23 cellular contexts compared by ENCODE assay signal in genomic region chr14:93027810-93028723, GRCh38.
DNase-seq lines count a peak whose midpoint lies in the region; ATAC-seq, FAIRE-seq and TF ChIP-seq lines count a peak whose summit lies in the region.
"Had no signal": no experiment of that assay in that cellular context is flagged by ENCODE, and none has a peak within 500 bp of the region (broad histone marks: within the 10 kb centered on the region; RNA-seq: fewer than 3 reads in every experiment).

No MANE protein-coding gene starts in this region.

- no peaks in the 10 kb centered on the region for H3K36me3 ChIP-seq in kidney (ENCODE audit: control insufficient read depth in 1 of 2, insufficient read depth in 2 of 2, low read length in 2 of 2)
- H3K36me3 ChIP-seq in thyroid gland, result no peaks in the 10 kb centered on the region
- H3K36me3 ChIP-seq: cardiac muscle cell, suprapubic skin had no signal

- intact Hi-C loops in dorsolateral prefrontal cortex (cut with DNase I), result no loop called here
- intact Hi-C loops in kidney (cut with DNase I), result no loop called here
- intact Hi-C loops in thyroid gland (cut with DNase I), result no loop called here

- POLR2A ChIA-PET in activated CD4-positive, alpha-beta memory T cell treated with anti-CD3 and anti-CD28 coated beads, Interleukin-2, amount 10 ng/mL, durations not matched to agents 7 days and 5 days (lab: Charles Lee), result no interaction called here

- no peak overlapping the region for H3K27ac Mint-ChIP-seq in activated CD4-positive, alpha-beta memory T cell treated with anti-CD3 and anti-CD28 coated beads, Interleukin-2, amount 10 ng/mL, durations not matched to agents 7 days and 5 days
- H3K27ac Mint-ChIP-seq: activated CD4-positive, alpha-beta T cell treated with anti-CD3 and anti-CD28 coated beads, Interleukin-2, amount 10 ng/mL, durations not matched to agents 7 days and 5 days; activated CD8-positive, alpha-beta memory T cell treated with anti-CD3 and anti-CD28 coated beads, Interleukin-2, amount 10 ng/mL, durations not matched to agents 7 days and 5 days; activated naive CD4-positive, alpha-beta T cell treated with anti-CD3 and anti-CD28 coated beads for 36 hours; CD4-positive, alpha-beta T cell; HFFc6; stimulated activated effector memory CD8-positive, alpha-beta T cell treated with anti-CD3 and anti-CD28 coated beads, Interleukin-12 subunit alpha, Interleukin-12 subunit beta, amount 100 ng/mL, for 72 hours; T-helper 1 cell treated with Interleukin-12 subunit alpha and Interleukin-12 subunit beta and Interleukin-4 antibody, amounts not matched to agents 30 μg/mL and 1 μg/mL, for 36 hours had no signal

- H3K4me1 Mint-ChIP-seq in activated CD4-positive, alpha-beta memory T cell treated with anti-CD3 and anti-CD28 coated beads, Interleukin-2, amount 10 ng/mL, durations not matched to agents 7 days and 5 days, result peaks cover 5% of the 10 kb centered on the region

- no peak overlapping the region for H3K4me3 ChIP-seq in dorsolateral prefrontal cortex
- no peak overlapping the region for H3K4me3 ChIP-seq in kidney (ENCODE audit: low read length in 2 of 2)
- no peak overlapping the region for H3K4me3 ChIP-seq in thyroid gland (replicated peaks in 1 of 3)
- H3K4me3 ChIP-seq: cardiac muscle cell, K562, SJSA1, smooth muscle cell, suprapubic skin had no signal

- no peak overlapping the region for H3K4me3 Mint-ChIP-seq in activated CD4-positive, alpha-beta memory T cell treated with anti-CD3 and anti-CD28 coated beads, Interleukin-2, amount 10 ng/mL, durations not matched to agents 7 days and 5 days
- H3K4me3 Mint-ChIP-seq: activated CD4-positive, alpha-beta T cell treated with anti-CD3 and anti-CD28 coated beads, Interleukin-2, amount 10 ng/mL, durations not matched to agents 7 days and 5 days; activated CD8-positive, alpha-beta memory T cell treated with anti-CD3 and anti-CD28 coated beads, Interleukin-2, amount 10 ng/mL, durations not matched to agents 7 days and 5 days; activated naive CD4-positive, alpha-beta T cell treated with anti-CD3 and anti-CD28 coated beads for 36 hours; CD4-positive, alpha-beta T cell; HFFc6; stimulated activated effector memory CD8-positive, alpha-beta T cell treated with anti-CD3 and anti-CD28 coated beads, Interleukin-12 subunit alpha, Interleukin-12 subunit beta, amount 100 ng/mL, for 72 hours; T-helper 1 cell treated with Interleukin-12 subunit alpha and Interleukin-12 subunit beta and Interleukin-4 antibody, amounts not matched to agents 30 μg/mL and 1 μg/mL, for 36 hours had no signal

- ATAC-seq in GM21515 (IDR thresholded peaks at IDR 0.05; ENCODE audit: unreplicated experiment) (no peak), HG03159 (IDR thresholded peaks at IDR 0.05; ENCODE audit: unreplicated experiment) (no peak)
- ATAC-seq: activated CD8-positive, alpha-beta memory T cell treated with anti-CD3 and anti-CD28 coated beads, Interleukin-2, amount 10 ng/mL, durations not matched to agents 7 days and 5 days; K562; Panc1; stimulated activated effector memory CD8-positive, alpha-beta T cell treated with anti-CD3 and anti-CD28 coated beads, Interleukin-12 subunit alpha, Interleukin-12 subunit beta, amount 100 ng/mL, for 72 hours had no signal

- no peak for FAIRE-seq in kidney (lab: Jason Lieb, UNC)
- FAIRE-seq: K562 had no signal

- H3K27ac ChIP-seq in dorsolateral prefrontal cortex, result peak overlapping the region in 50 of 59 donors; percentile 13 to 100 (median 71)
- H3K27ac ChIP-seq in kidney (ENCODE audit: low read depth in 2 of 2, low read length in 2 of 2), result peak overlapping the region; percentile 45 to 77
- H3K27ac ChIP-seq in thyroid gland, result peak overlapping the region; percentile 41 to 85 (median 64)
- H3K27ac ChIP-seq: cardiac muscle cell, SJSA1, suprapubic skin had no signal

- TF ChIP-seq CTCF in dorsolateral prefrontal cortex (IDR thresholded peaks at IDR 0.05 in 54 of 56, conservative IDR thresholded peaks at IDR 0.05 in 2 of 56; ENCODE audit: low read depth in 1 of 56, partially characterized antibody in 56 of 56) (no peak), kidney (IDR thresholded peaks at IDR 0.05; ENCODE audit: borderline replicate concordance, extremely low read depth, insufficient read depth) (no peak), thyroid gland (IDR thresholded peaks at IDR 0.05) (no peak)

- CTCF ChIA-PET in activated CD4-positive, alpha-beta memory T cell treated with anti-CD3 and anti-CD28 coated beads, Interleukin-2, amount 10 ng/mL, durations not matched to agents 7 days and 5 days (lab: Charles Lee), result no interaction called here

- no peaks in the 10 kb centered on the region for H3K9me3 ChIP-seq in kidney (ENCODE audit: control insufficient read depth in 1 of 2, low read length in 2 of 2)
- H3K9me3 ChIP-seq in thyroid gland, result no peaks in the 10 kb centered on the region
- H3K9me3 ChIP-seq: SJSA1, suprapubic skin had no signal

- no peak for TF ChIP-seq POLR2A in thyroid gland (IDR thresholded peaks at IDR 0.05)

- H3K27me3 ChIP-seq in dorsolateral prefrontal cortex (no peaks in the 10 kb centered on the region), thyroid gland (no peaks in the 10 kb centered on the region)
- H3K27me3 ChIP-seq: cardiac muscle cell, SJSA1, suprapubic skin had no signal

- H3K9me3 Mint-ChIP-seq in activated CD4-positive, alpha-beta memory T cell treated with anti-CD3 and anti-CD28 coated beads, Interleukin-2, amount 10 ng/mL, durations not matched to agents 7 days and 5 days, result no peaks in the 10 kb centered on the region
- H3K9me3 Mint-ChIP-seq: activated CD4-positive, alpha-beta T cell treated with anti-CD3 and anti-CD28 coated beads, Interleukin-2, amount 10 ng/mL, durations not matched to agents 7 days and 5 days; activated naive CD4-positive, alpha-beta T cell treated with anti-CD3 and anti-CD28 coated beads for 36 hours; CD4-positive, alpha-beta T cell; HFFc6; stimulated activated effector memory CD8-positive, alpha-beta T cell treated with anti-CD3 and anti-CD28 coated beads, Interleukin-12 subunit alpha, Interleukin-12 subunit beta, amount 100 ng/mL, for 72 hours; T-helper 1 cell treated with Interleukin-12 subunit alpha and Interleukin-12 subunit beta and Interleukin-4 antibody, amounts not matched to agents 30 μg/mL and 1 μg/mL, for 36 hours had no signal

- H3K4me1 ChIP-seq in kidney (ENCODE audit: control insufficient read depth in 1 of 2, insufficient read depth in 1 of 2, low read depth in 1 of 2, low read length in 2 of 2) (peaks cover 18 to 21% of the 10 kb centered on the region in 2 donors), thyroid gland (peaks cover 10 to 46% of the 10 kb centered on the region in 2 donors)

- no peaks in the 10 kb centered on the region for H3K27me3 Mint-ChIP-seq in activated CD4-positive, alpha-beta memory T cell treated with anti-CD3 and anti-CD28 coated beads, Interleukin-2, amount 10 ng/mL, durations not matched to agents 7 days and 5 days
- H3K27me3 Mint-ChIP-seq: activated CD4-positive, alpha-beta T cell treated with anti-CD3 and anti-CD28 coated beads, Interleukin-2, amount 10 ng/mL, durations not matched to agents 7 days and 5 days; activated CD8-positive, alpha-beta memory T cell treated with anti-CD3 and anti-CD28 coated beads, Interleukin-2, amount 10 ng/mL, durations not matched to agents 7 days and 5 days; CD4-positive, alpha-beta T cell had no signal

- H3K9ac ChIP-seq in kidney (ENCODE audit: low read length in 2 of 2), result no peak overlapping the region

- DNase-seq in HK-2 (ENCODE audit: unreplicated experiment) (peak; percentile 65), dorsolateral prefrontal cortex (no peak), kidney (no peak), thyroid gland (peak; percentile 81 to 84)
- no peak for DNase-seq in activated CD4-positive, alpha-beta memory T cell treated with anti-CD3 and anti-CD28 coated beads, Interleukin-2, amount 10 ng/mL, durations not matched to agents 7 days and 5 days
- DNase-seq: activated CD4-positive, alpha-beta T cell treated with anti-CD3 and anti-CD28 coated beads, Interleukin-2, amount 10 ng/mL, durations not matched to agents 7 days and 5 days; activated CD8-positive, alpha-beta memory T cell treated with anti-CD3 and anti-CD28 coated beads, Interleukin-2, amount 10 ng/mL, durations not matched to agents 7 days and 5 days; activated naive CD4-positive, alpha-beta T cell treated with anti-CD3 and anti-CD28 coated beads for 36 hours; CD4-positive, alpha-beta T cell; HFFc6; NCI-H146; NCI-H524; NK-92 treated with Interleukin-12 subunit alpha and Interleukin-12 subunit beta, amount 100 ng/mL, for 24 hours had no signal

- no peaks in the 10 kb centered on the region for H3K36me3 Mint-ChIP-seq in activated CD4-positive, alpha-beta memory T cell treated with anti-CD3 and anti-CD28 coated beads, Interleukin-2, amount 10 ng/mL, durations not matched to agents 7 days and 5 days (ENCODE audit: low read depth)

- WGBS in thyroid gland, 2 donors, result 61 to 82% methylated on average over 16 to 18 of the region's 19 CpGs

Comparison
In these comparisons a context has a peak if more than half of its experiments do, and no peak if none do; other contexts are left out.
1. DNase-seq: peak in HK-2 (single experiment) and thyroid gland (2 of 2); none in dorsolateral prefrontal cortex (0 of 10), kidney (single experiment) and activated CD4-positive, alpha-beta memory T cell treated with anti-CD3 and anti-CD28 coated beads, Interleukin-2, amount 10 ng/mL, durations not matched to agents 7 days and 5 days (single experiment).
2. Peak in every context shown above with its lines, with median percentiles within 50 percentile points of each other: H3K27ac ChIP-seq.